ENCODE assay signal across 1 cellular context in genomic region chr1:230278871-230279582, GRCh38.
TF ChIP-seq lines count a peak whose summit lies in the region.

No MANE protein-coding gene starts in this region.

TF ChIP-seq in WTC11, 78 proteins besides CTCF, POLR2A, EP300 and RAD21 (continued from another document):
- TF ChIP-seq E2F4 (CRISPR knock-in tag; IDR thresholded peaks at IDR 0.05; ENCODE audit: borderline replicate concordance, low read depth), result no peak
TF ChIP-seq in WTC11: peak in this region for 0.
